ENCODE assay signal across 1 cellular context in genomic region chr5:131627466-131627865, GRCh38.
TF ChIP-seq lines count a peak whose summit lies in the region.

No MANE protein-coding gene starts in this region.

TF ChIP-seq in GM12878, 131 proteins besides CTCF, POLR2A, EP300 and RAD21:
- no peak for TF ChIP-seq SIN3A (IDR thresholded peaks at IDR 0.05; ENCODE audit: low read depth, low read length)
- TF ChIP-seq SMC3 (IDR thresholded peaks at IDR 0.05; ENCODE audit: borderline replicate concordance, low read length), result no peak
- TF ChIP-seq POU2F2 (IDR thresholded peaks at IDR 0.05; ENCODE audit: borderline replicate concordance, low read depth, low read length), result no peak
- no peak for TF ChIP-seq CHD1 (IDR thresholded peaks at IDR 0.05; ENCODE audit: low read depth, low read length)
- no peak for TF ChIP-seq STAT3 (IDR thresholded peaks at IDR 0.05; ENCODE audit: low read depth, low read length)
- TF ChIP-seq KLF5 (IDR thresholded peaks at IDR 0.05; ENCODE audit: partially characterized antibody), result no peak
- no peak for TF ChIP-seq CREM (IDR thresholded peaks at IDR 0.05; ENCODE audit: low read depth)
- no peak for TF ChIP-seq SRF (IDR thresholded peaks at IDR 0.05; ENCODE audit: low read depth in 2 of 2, low read length in 2 of 2)
- no peak for TF ChIP-seq STAT1 (conservative IDR thresholded peaks at IDR 0.05)
- no peak for TF ChIP-seq SIX5 (IDR thresholded peaks at IDR 0.05; ENCODE audit: low read depth, low read length, severe bottlenecking)
- no peak for TF ChIP-seq BCLAF1 (IDR thresholded peaks at IDR 0.05)
- no peak for TF ChIP-seq EED (IDR thresholded peaks at IDR 0.05; ENCODE audit: low read depth)
- TF ChIP-seq NFYA (IDR thresholded peaks at IDR 0.05; ENCODE audit: borderline replicate concordance, low read depth, low read length), result no peak
- TF ChIP-seq RBBP5 (conservative IDR thresholded peaks at IDR 0.05), result no peak
- no peak for TF ChIP-seq SREBF2 (IDR thresholded peaks at IDR 0.05; ENCODE audit: low read length)
- TF ChIP-seq KAT2A (conservative IDR thresholded peaks at IDR 0.05; ENCODE audit: control insufficient read depth, low read depth, low read length), result no peak
- TF ChIP-seq CHD2 (IDR thresholded peaks at IDR 0.05; ENCODE audit: borderline replicate concordance, low read depth, low read length), result no peak
- TF ChIP-seq, protein P1, sequence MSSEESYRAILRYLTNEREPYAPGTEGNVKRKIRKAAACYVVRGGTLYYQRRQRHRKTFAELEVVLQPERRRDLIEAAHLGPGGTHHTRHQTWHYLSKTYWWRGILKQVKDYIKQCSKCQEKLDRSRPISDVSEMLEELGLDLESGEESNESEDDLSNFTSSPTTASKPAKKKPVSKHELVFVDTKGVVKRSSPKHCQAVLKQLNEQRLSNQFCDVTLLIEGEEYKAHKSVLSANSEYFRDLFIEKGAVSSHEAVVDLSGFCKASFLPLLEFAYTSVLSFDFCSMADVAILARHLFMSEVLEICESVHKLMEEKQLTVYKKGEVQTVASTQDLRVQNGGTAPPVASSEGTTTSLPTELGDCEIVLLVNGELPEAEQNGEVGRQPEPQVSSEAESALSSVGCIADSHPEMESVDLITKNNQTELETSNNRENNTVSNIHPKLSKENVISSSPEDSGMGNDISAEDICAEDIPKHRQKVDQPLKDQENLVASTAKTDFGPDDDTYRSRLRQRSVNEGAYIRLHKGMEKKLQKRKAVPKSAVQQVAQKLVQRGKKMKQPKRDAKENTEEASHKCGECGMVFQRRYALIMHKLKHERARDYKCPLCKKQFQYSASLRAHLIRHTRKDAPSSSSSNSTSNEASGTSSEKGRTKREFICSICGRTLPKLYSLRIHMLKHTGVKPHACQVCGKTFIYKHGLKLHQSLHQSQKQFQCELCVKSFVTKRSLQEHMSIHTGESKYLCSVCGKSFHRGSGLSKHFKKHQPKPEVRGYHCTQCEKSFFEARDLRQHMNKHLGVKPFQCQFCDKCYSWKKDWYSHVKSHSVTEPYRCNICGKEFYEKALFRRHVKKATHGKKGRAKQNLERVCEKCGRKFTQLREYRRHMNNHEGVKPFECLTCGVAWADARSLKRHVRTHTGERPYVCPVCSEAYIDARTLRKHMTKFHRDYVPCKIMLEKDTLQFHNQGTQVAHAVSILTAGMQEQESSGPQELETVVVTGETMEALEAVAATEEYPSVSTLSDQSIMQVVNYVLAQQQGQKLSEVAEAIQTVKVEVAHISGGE (CRISPR knock-in tag; IDR thresholded peaks at IDR 0.05), result no peak
- no peak for TF ChIP-seq BRCA1 (IDR thresholded peaks at IDR 0.05; ENCODE audit: low read depth, low read length)
